ENCODE assay signal across 15 cellular contexts in the genomic region with DNA sequence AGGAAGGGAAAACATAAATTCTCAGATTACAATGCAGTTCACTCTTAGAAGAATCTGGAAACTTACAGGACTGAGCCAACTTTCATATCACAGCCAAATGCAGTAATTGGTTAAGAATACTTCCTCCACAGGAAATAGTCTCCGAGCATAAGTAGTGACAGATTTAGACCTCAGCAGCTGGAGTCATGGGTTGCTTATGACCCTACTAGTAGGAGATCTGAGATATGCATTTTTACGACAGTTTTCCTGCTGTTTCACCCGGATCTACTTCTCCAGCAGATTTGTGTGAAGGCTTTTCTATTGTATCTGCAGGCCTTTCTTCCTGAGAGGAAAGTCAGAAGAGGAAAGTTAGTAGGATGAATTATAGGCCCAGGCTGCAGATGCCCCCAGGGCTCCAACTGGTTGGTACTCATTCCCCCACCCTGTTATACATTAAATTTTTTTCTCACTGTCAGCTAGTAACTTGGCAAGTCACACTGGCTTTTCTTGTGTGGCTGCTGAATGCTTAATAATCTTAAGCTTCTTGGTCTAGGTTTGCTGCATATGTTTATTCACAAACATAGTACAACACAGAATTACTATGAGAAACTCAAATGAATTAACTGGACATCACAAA.
DNase-seq lines count a peak whose midpoint lies in the region; ATAC-seq, FAIRE-seq and TF ChIP-seq lines count a peak whose summit lies in the region.
"Had no signal": no experiment of that assay in that cellular context is flagged by ENCODE, and none has a peak within 500 bp of the region (broad histone marks: within the 10 kb centered on the region; RNA-seq: fewer than 3 reads in every experiment).

No MANE protein-coding gene starts in this region.

- H4K20me1 ChIP-seq in smooth muscle cell (ENCODE audit: low read depth), result no peaks in the 10 kb centered on the region

- POLR2A ChIA-PET in HEK293 (lab: Yijun Ruan, JAX), result no interaction called here

- no peak for FAIRE-seq in GM19239 (lab: Jason Lieb, UNC)
- FAIRE-seq: kidney, small intestine had no signal

- no peaks in the 10 kb centered on the region for H3K27me3 ChIP-seq in smooth muscle cell (ENCODE audit: low read depth)
- H3K27me3 ChIP-seq in left lung, result no peaks in the 10 kb centered on the region

- no peak for ATAC-seq in left lung
- ATAC-seq: natural killer cell, Panc1 had no signal

- peak overlapping the region; percentile 17 for H2AFZ ChIP-seq in smooth muscle cell (ENCODE audit: low read depth)

- CTCF ChIA-PET in HEK293 (lab: Yijun Ruan, JAX), result no interaction called here

- DNase-seq in SK-N-MC (ENCODE audit: low read depth, low spot score), result peak; percentile 95
- DNase-seq in fibroblast of mammary gland (ENCODE audit: low read depth), result peak; percentile 7
- no peak for DNase-seq in smooth muscle cell (lab: John Stamatoyannopoulos, UW; ENCODE audit: unreplicated experiment)
- no peak for DNase-seq in NK-92 (lab: John Stamatoyannopoulos, UW; ENCODE audit: unreplicated experiment)
- no peak for DNase-seq in GM19239 (ENCODE audit: insufficient read length, low spot score)
- no peak for DNase-seq in left lung
- DNase-seq: activated naive CD4-positive, alpha-beta T cell treated with anti-CD3 and anti-CD28 coated beads for 36 hours; KG1; kidney; natural killer cell; NCI-H2171; small intestine; T1000 had no signal

- H3K9me3 ChIP-seq in HEK293 (ENCODE audit: control insufficient read depth, insufficient read depth, low read depth, low read length), result no peaks in the 10 kb centered on the region
- no peaks in the 10 kb centered on the region; the same call in 1 of the 2 replicates for H3K9me3 ChIP-seq in SK-N-MC (ENCODE audit: low read depth, low read length)
- H3K9me3 ChIP-seq in smooth muscle cell (replicated peaks; ENCODE audit: low read depth), result no peaks in the 10 kb centered on the region
- peaks cover 0 to 10% of the 10 kb centered on the region in 2 donors for H3K9me3 ChIP-seq in left lung

- H3K4me1 ChIP-seq in HEK293 (ENCODE audit: control insufficient read depth, insufficient read depth, low read length), result no peaks in the 10 kb centered on the region
- no peaks in the 10 kb centered on the region for H3K4me1 ChIP-seq in smooth muscle cell (ENCODE audit: low read depth)
- no peaks in the 10 kb centered on the region for H3K4me1 ChIP-seq in left lung

- H3K27ac ChIP-seq in HEK293 (ENCODE audit: extremely low read depth, low read depth, low read length) (no peak overlapping the region), SK-N-MC (peak overlapping the region; percentile 94), smooth muscle cell (ENCODE audit: low read depth) (peak overlapping the region; percentile 68), left lung (no peak overlapping the region)

- no peak overlapping the region for H3K4me2 ChIP-seq in smooth muscle cell

- intact Hi-C loops in left lung (cut with DNase I), result no loop called here

- no peaks in the 10 kb centered on the region for H3K79me2 ChIP-seq in smooth muscle cell (ENCODE audit: low read depth)

- H3K9ac ChIP-seq in SK-N-MC (ENCODE audit: insufficient read length) (no peak overlapping the region), smooth muscle cell (ENCODE audit: low read depth) (no peak overlapping the region)

- TF ChIP-seq CTCF in HEK293 (tag by site-specific recombination; IDR thresholded peaks at IDR 0.05) (no peak), fibroblast of mammary gland (conservative IDR thresholded peaks at IDR 0.05; ENCODE audit: control insufficient read depth, insufficient read depth, low read depth, low read length) (no peak), smooth muscle cell (IDR thresholded peaks at IDR 0.05; ENCODE audit: borderline replicate concordance, insufficient read depth, poor library complexity, severe bottlenecking) (no peak), left lung (IDR thresholded peaks at IDR 0.05) (no peak)

- H3K4me3 ChIP-seq in HEK293 (ENCODE audit: low read depth, low read length) (no peak overlapping the region), SK-N-MC (peak overlapping the region; percentile 56), fibroblast of mammary gland (ENCODE audit: control insufficient read depth, low read depth, low read length) (no peak overlapping the region), smooth muscle cell (no peak overlapping the region), left lung (no peak overlapping the region)

- H3F3A ChIP-seq in smooth muscle cell (ENCODE audit: low read depth), result peaks cover 4% of the 10 kb centered on the region

- H3K36me3 ChIP-seq in HEK293 (ENCODE audit: control insufficient read depth in 2 of 2, insufficient read depth in 1 of 2, low read length in 2 of 2) (no peaks in the 10 kb centered on the region), SK-N-MC (ENCODE audit: insufficient read depth, low read length) (no peaks in the 10 kb centered on the region), smooth muscle cell (ENCODE audit: low read depth) (no peaks in the 10 kb centered on the region), left lung (no peaks in the 10 kb centered on the region)

- 19% methylated on average over 3 of the region's 3 CpGs for WGBS in smooth muscle cell (ENCODE audit: low lambda C conversion rate)

TF ChIP-seq in HEK293, 187 proteins besides CTCF, POLR2A, EP300 and RAD21:
- TF ChIP-seq SETDB1 (IDR thresholded peaks at IDR 0.05; ENCODE audit: insufficient read length, low read length) (peak; percentile 47), ZBTB21 (tag by site-specific recombination; IDR thresholded peaks at IDR 0.05) (no peak), HOXC10 (CRISPR knock-in tag; IDR thresholded peaks at IDR 0.05) (no peak), ZNF670 (tag by site-specific recombination; IDR thresholded peaks at IDR 0.05; ENCODE audit: low read depth) (no peak), MYNN (tag by site-specific recombination; IDR thresholded peaks at IDR 0.05; ENCODE audit: borderline replicate concordance) (no peak), ZNF324 (tag by site-specific recombination; IDR thresholded peaks at IDR 0.05) (no peak), ZNF530 (tag by site-specific recombination; IDR thresholded peaks at IDR 0.05; ENCODE audit: low read depth) (no peak), ZNF23 (tag by site-specific recombination; IDR thresholded peaks at IDR 0.05; ENCODE audit: borderline replicate concordance) (no peak)

Comparison
In these comparisons a context has a peak if more than half of its experiments do, and no peak if none do; other contexts are left out.
1. H3K27ac ChIP-seq: peak in SK-N-MC (single experiment) and smooth muscle cell (single experiment); none in HEK293 (single experiment) and left lung (0 of 2).
2. DNase-seq: peak in SK-N-MC (single experiment) and fibroblast of mammary gland (single experiment); none in smooth muscle cell (single experiment), NK-92 (single experiment), GM19239 (single experiment) and left lung (0 of 2).